Comparison of ENCODE assay signal across 1 cellular context in the genomic region with DNA sequence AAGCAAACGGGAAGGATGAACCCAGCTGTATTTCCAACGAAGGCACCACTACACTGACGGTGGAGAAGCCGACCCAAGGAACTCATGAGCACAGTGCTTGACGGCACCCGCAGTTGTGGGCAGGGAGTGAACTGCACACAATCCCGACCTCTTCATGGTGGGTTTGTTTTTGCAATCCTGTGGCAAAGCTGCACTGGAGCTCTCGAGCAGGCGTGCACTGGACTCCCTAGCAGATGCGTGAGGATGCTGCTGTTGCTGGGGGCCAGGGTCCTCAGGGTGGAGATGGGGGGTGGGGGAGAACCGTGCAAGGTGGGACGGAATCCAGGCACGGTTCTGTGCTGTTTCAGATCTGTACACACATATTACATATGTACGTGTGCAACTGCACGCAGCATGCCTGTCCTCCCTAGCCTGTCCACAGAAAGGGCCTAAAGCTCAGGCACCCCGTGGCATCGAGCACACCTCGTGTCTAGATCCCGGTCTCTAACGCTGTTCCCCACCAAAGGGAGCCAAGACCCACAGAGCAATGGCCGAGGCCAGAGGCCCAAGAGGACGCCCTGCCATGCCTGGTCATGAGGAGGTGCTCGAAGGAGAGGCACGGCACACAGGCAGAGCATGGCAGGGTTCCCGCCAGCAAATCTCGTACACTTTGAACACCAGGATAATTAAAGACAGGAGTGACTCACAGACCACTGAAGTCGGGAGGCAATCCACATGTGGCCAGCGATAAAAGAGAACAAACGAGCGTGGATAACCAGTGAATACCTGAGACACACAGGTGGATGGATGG.
TF ChIP-seq lines count a peak whose summit lies in the region.

No MANE protein-coding gene starts in this region.

TF ChIP-seq in HEK293T, 16 proteins besides CTCF, POLR2A, EP300 and RAD21 (continued from another document):
- TF ChIP-seq FOXM1 (IDR thresholded peaks at IDR 0.05; ENCODE audit: borderline replicate concordance) (no peak), HDGF (IDR thresholded peaks at IDR 0.05; ENCODE audit: borderline replicate concordance) (no peak), ARNT (IDR thresholded peaks at IDR 0.05) (no peak), ZNF384 (IDR thresholded peaks at IDR 0.05) (no peak), TARDBP (IDR thresholded peaks at IDR 0.05) (no peak)
